17 cellular contexts compared by ENCODE assay signal in genomic region chr2:150997702-150998480, GRCh38.
DNase-seq lines count a peak whose midpoint lies in the region; ATAC-seq and TF ChIP-seq lines count a peak whose summit lies in the region.
"Had no signal": no experiment of that assay in that cellular context is flagged by ENCODE, and none has a peak within 500 bp of the region (broad histone marks: within the 10 kb centered on the region; RNA-seq: fewer than 3 reads in every experiment).

No MANE protein-coding gene starts in this region.

- H3K4me2 ChIP-seq in fibroblast of lung (ENCODE audit: extremely low read depth, insufficient read depth, low read length), result peak overlapping the region; percentile 35
- H3K4me2 ChIP-seq in skeletal muscle satellite cell (ENCODE audit: low read length), result peak overlapping the region; percentile 39

- no peak overlapping the region for H3K27ac ChIP-seq in fibroblast of lung (ENCODE audit: insufficient read depth, low read length)
- H3K27ac ChIP-seq: gastroesophageal sphincter, thoracic aorta had no signal

- no peak for ATAC-seq in HG03439 (IDR thresholded peaks at IDR 0.05; ENCODE audit: unreplicated experiment)
- ATAC-seq: gastroesophageal sphincter, HCT116 had no signal

- H3K4me3 ChIP-seq in fibroblast of lung (replicated peaks in 1 of 4; ENCODE audit: control extremely low read depth in 1 of 4, insufficient read depth in 1 of 4, low read depth in 3 of 4, low read length in 4 of 4), result no peak overlapping the region
- no peak overlapping the region for H3K4me3 ChIP-seq in skeletal muscle satellite cell (ENCODE audit: low read length)
- H3K4me3 ChIP-seq: gastroesophageal sphincter, thoracic aorta had no signal

- no peaks in the 10 kb centered on the region for H3K79me2 ChIP-seq in fibroblast of lung (ENCODE audit: control insufficient read depth, insufficient read depth, low read length)

- H3K9ac ChIP-seq in fibroblast of lung (ENCODE audit: insufficient read depth, low read length) (no peak overlapping the region), skeletal muscle satellite cell (ENCODE audit: low read depth, low read length) (no peak overlapping the region)

- H3K27me3 ChIP-seq in fibroblast of lung (ENCODE audit: control insufficient read depth, insufficient read depth, low read length), result no peaks in the 10 kb centered on the region
- H3K27me3 ChIP-seq in skeletal muscle satellite cell (ENCODE audit: control insufficient read depth, insufficient read depth, low read length), result no peaks in the 10 kb centered on the region
- H3K27me3 ChIP-seq: gastroesophageal sphincter had no signal

- H3K9me3 ChIP-seq in fibroblast of lung (ENCODE audit: control insufficient read depth, insufficient read depth, low read depth, low read length) (no peaks in the 10 kb centered on the region), skeletal muscle satellite cell (replicated peaks; ENCODE audit: low read length) (no peaks in the 10 kb centered on the region)
- H3K9me3 ChIP-seq: gastroesophageal sphincter, thoracic aorta had no signal

- TF ChIP-seq CTCF in fibroblast of lung (conservative IDR thresholded peaks at IDR 0.05 in 1 of 2, IDR thresholded peaks at IDR 0.05 in 1 of 2; ENCODE audit: low read depth in 1 of 2, low read length in 2 of 2) (no peak), GM13976 (IDR thresholded peaks at IDR 0.05; ENCODE audit: borderline replicate concordance, control extremely low read depth, extremely low read depth, insufficient read depth, missing control alignments) (no peak)

- H3K36me3 ChIP-seq in fibroblast of lung (ENCODE audit: control insufficient read depth, insufficient read depth, low read length) (no peaks in the 10 kb centered on the region), skeletal muscle satellite cell (ENCODE audit: insufficient read depth, low read length) (no peaks in the 10 kb centered on the region)
- H3K36me3 ChIP-seq: gastroesophageal sphincter, thoracic aorta had no signal

- H4K20me1 ChIP-seq in fibroblast of lung (ENCODE audit: control insufficient read depth, extremely low read depth, insufficient read depth, low read length), result no peaks in the 10 kb centered on the region

- in situ Hi-C loops in GM13976 (cut with MboI; ENCODE audit: low sequenced_read_pairs, unreplicated experiment), result no loop called here

- no peak overlapping the region for H2AFZ ChIP-seq in fibroblast of lung (ENCODE audit: low read length)

- H3K4me1 ChIP-seq in fibroblast of lung (ENCODE audit: control insufficient read depth, extremely low read depth, insufficient read depth, low read length), result peaks cover 4% of the 10 kb centered on the region
- H3K4me1 ChIP-seq in skeletal muscle satellite cell (ENCODE audit: control insufficient read depth, insufficient read depth, low read length), result peaks cover 9% of the 10 kb centered on the region

- DNase-seq in GM03348 (ENCODE audit: low spot score), result peak; percentile 76
- peak; percentile 3 for DNase-seq in NCI-H187 treated with DMSO at 0.1 percent for 48 hours (lab: John Stamatoyannopoulos, UW)
- peak in 1 of 2 donors; percentile 46 for DNase-seq in fibroblast of lung (ENCODE audit: low read depth in 2 of 2)
- no peak for DNase-seq in GM13976 (ENCODE audit: low spot score)
- DNase-seq in dermis blood vessel endothelial cell, result no peak
- DNase-seq: activated CD4-positive, alpha-beta T cell treated with anti-CD3 and anti-CD28 coated beads for 1 hour; anterior cingulate cortex; NCI-H526 treated with DMSO at 0.1 percent for 48 hours; OCI-M1; posterior cingulate gyrus; small intestine; stimulated activated CD4-positive, alpha-beta T cell treated with anti-CD3 and anti-CD28 coated beads, Interleukin-4, amount 100 ng/mL, for 24 hours had no signal

Comparison
In these comparisons a context has a peak if more than half of its experiments do, and no peak if none do; other contexts are left out.
1. DNase-seq: peak in GM03348 (single experiment) and NCI-H187 treated with DMSO at 0.1 percent for 48 hours (single experiment); none in GM13976 (single experiment) and dermis blood vessel endothelial cell (single experiment).